ENCODE assay signal across 26 cellular contexts in genomic region chr5:173872887-173873286, GRCh38. TPM values are rescaled to one million over a fixed set of nuclear protein-coding genes. Genes with fewer than 3 reads are reported as not detected.
DNase-seq lines count a peak whose midpoint lies in the region; ATAC-seq, FAIRE-seq and TF ChIP-seq lines count a peak whose summit lies in the region.
"Had no signal": no experiment of that assay in that cellular context is flagged by ENCODE, and none has a peak within 500 bp of the region (broad histone marks: within the 10 kb centered on the region; RNA-seq: fewer than 3 reads in every experiment).

No MANE protein-coding gene starts in this region.

- H2BK120ac ChIP-seq in mesenchymal stem cell (ENCODE audit: low read depth, low read length) = no peak overlapping the region

- DNase-seq in K562 (ENCODE audit: extremely low read depth in 1 of 4, low spot score in 3 of 4) (no peak), left cardiac atrium (no peak), mesenchymal stem cell (no peak), type B pancreatic cell (ENCODE audit: extremely low spot score, unreplicated experiment) (no peak), gastrocnemius medialis (no peak), natural killer cell (no peak), NOMO-1 treated with dmso at 0.1 percent for 144 hours (lab: John Stamatoyannopoulos, UW; ENCODE audit: unreplicated experiment) (no peak)
- DNase-seq in activated CD4-positive, alpha-beta T cell treated with anti-CD3 and anti-CD28 coated beads, Interleukin-2, amount 50 U/mL, for 4 hours = no peak
- DNase-seq: activated CD4-positive, alpha-beta memory T cell treated with anti-CD3 and anti-CD28 coated beads, Interleukin-2, amount 10 ng/mL, durations not matched to agents 7 days and 5 days; activated naive CD4-positive, alpha-beta T cell treated with Interleukin-2 at 50 U/mL for 16 hours; activated T-cell treated with anti-CD3 and anti-CD28 coated beads, Interleukin-2, amount 50 U/mL, for 24 hours; amniotic stem cell; CD8-positive, alpha-beta memory T cell; central memory CD4-positive, alpha-beta T cell; foreskin keratinocyte; IMR-90; naive thymus-derived CD4-positive, alpha-beta T cell; NCI-H1105 treated with DMSO at 0.1 percent for 48 hours; NCI-H2029 treated with DMSO at 0.1 percent for 48 hours; NCI-H446 treated with DMSO at 0.1 percent for 48 hours; NK-92 treated with Interleukin-12 subunit alpha and Interleukin-12 subunit beta, amount 100 ng/mL, for 24 hours; pancreas had no signal

- no TSS peak for BruUV-seq in K562 (replicated peaks; lab: Mats Ljungman, UMichigan)

- no peak overlapping the region for H2BK15ac ChIP-seq in mesenchymal stem cell (ENCODE audit: low read depth, poor library complexity, severe bottlenecking)

- H3K9ac ChIP-seq in K562 (ENCODE audit: insufficient read depth in 1 of 2, low read depth in 2 of 2, low read length in 2 of 2) (peak overlapping the region in 1 of 2 experiments; percentile 39; a peak in 1 of 4 replicates), mesenchymal stem cell (ENCODE audit: low read length) (no peak overlapping the region)

- no peak overlapping the region for H3K18ac ChIP-seq in mesenchymal stem cell (ENCODE audit: low read depth in 1 of 2, low read length in 2 of 2)

- no peak overlapping the region for H3K23ac ChIP-seq in mesenchymal stem cell (ENCODE audit: low read length in 2 of 2)

- POLR2A ChIA-PET in K562 (lab: Yijun Ruan, JAX) = interaction anchor here (0.6 to 0.9 kb wide), 5 partner anchors 9 to 313 kb away, joined by 3 to 4 read pairs (median 3); no protein-coding TSS in a partner anchor

- H2AK5ac ChIP-seq in mesenchymal stem cell (ENCODE audit: low read length, severe bottlenecking) = no peak overlapping the region

- H3K79me2 ChIP-seq in K562 (ENCODE audit: control insufficient read depth, insufficient read depth, low read length) = no peaks in the 10 kb centered on the region

- H3K14ac ChIP-seq in mesenchymal stem cell (ENCODE audit: low read length in 2 of 2) = peak overlapping the region in 1 of 2 experiments; percentile 70

- intact Hi-C loops in K562 (cut with micrococcal nuclease) (no loop called here), left cardiac atrium (cut with DNase I) (no loop called here), gastrocnemius medialis (cut with DNase I; ENCODE audit: low total_unique reads) (no loop called here), natural killer cell (cut with micrococcal nuclease) (no loop called here)

- WGBS in K562 (ENCODE audit: insufficient coverage, low coverage, missing lambda C conversion rate) = 88% methylated on average over 10 of the region's 10 CpGs
- WGBS in mesenchymal stem cell = 95% methylated on average over 8 of the region's 10 CpGs

- H3K27ac ChIP-seq in K562 (ENCODE audit: extremely low read depth, low read depth, low read length) = no peak overlapping the region; the same call in 2 of the 3 replicates
- no peak overlapping the region for H3K27ac ChIP-seq in mesenchymal stem cell (ENCODE audit: low read length, poor library complexity, severe bottlenecking)
- H3K27ac ChIP-seq in gastrocnemius medialis = no peak overlapping the region
- H3K27ac ChIP-seq: foreskin keratinocyte, pancreas, SK-N-MC, thoracic aorta had no signal

- no peak overlapping the region for H4K8ac ChIP-seq in mesenchymal stem cell (ENCODE audit: low read length)

- H2AFZ ChIP-seq in K562 (ENCODE audit: low read depth, low read length) (peak overlapping the region; percentile 90), mesenchymal stem cell (ENCODE audit: low read depth, low read length) (no peak overlapping the region)

- H3K9me3 Mint-ChIP-seq in type B pancreatic cell = peaks cover 10% of the 10 kb centered on the region
- H3K9me3 Mint-ChIP-seq in natural killer cell = no peaks in the 10 kb centered on the region
- H3K9me3 Mint-ChIP-seq: activated CD4-positive, alpha-beta memory T cell treated with anti-CD3 and anti-CD28 coated beads, Interleukin-2, amount 10 ng/mL, durations not matched to agents 7 days and 5 days; activated T-cell treated with anti-CD3 and anti-CD28 coated beads, Interleukin-2, amount 50 U/mL, for 24 hours; CD8-positive, alpha-beta memory T cell had no signal

- no peak for TF ChIP-seq RAD21 in K562 (CRISPR knock-in tag; conservative IDR thresholded peaks at IDR 0.05 in 1 of 2, IDR thresholded peaks at IDR 0.05 in 1 of 2)

- H3K4me1 ChIP-seq in K562 (replicated peaks in 1 of 2; ENCODE audit: control insufficient read depth in 2 of 2, insufficient read depth in 2 of 2, low read length in 2 of 2) = peaks cover 15 to 18% of the 10 kb centered on the region in 2 experiments; a peak in 3 of 5 replicates
- peaks cover 7% of the 10 kb centered on the region for H3K4me1 ChIP-seq in mesenchymal stem cell (ENCODE audit: control insufficient read depth, insufficient read depth, low read depth, low read length)
- H3K4me1 ChIP-seq in gastrocnemius medialis = peaks cover 0 to 7% of the 10 kb centered on the region in 2 donors
- H3K4me1 ChIP-seq: foreskin keratinocyte had no signal

- ATAC-seq in K562 (no peak), left cardiac atrium (peak; percentile 50 to 78), gastrocnemius medialis (no peak), natural killer cell (no peak)
- ATAC-seq: foreskin keratinocyte; naive thymus-derived CD4-positive, alpha-beta T cell had no signal

- H3K4me3 Mint-ChIP-seq in type B pancreatic cell (no peak overlapping the region), natural killer cell (no peak overlapping the region)
- H3K4me3 Mint-ChIP-seq: activated CD4-positive, alpha-beta memory T cell treated with anti-CD3 and anti-CD28 coated beads, Interleukin-2, amount 10 ng/mL, durations not matched to agents 7 days and 5 days; activated T-cell treated with anti-CD3 and anti-CD28 coated beads, Interleukin-2, amount 50 U/mL, for 24 hours; CD8-positive, alpha-beta memory T cell; naive thymus-derived CD4-positive, alpha-beta T cell had no signal

- H3K36me3 ChIP-seq in K562 (ENCODE audit: control insufficient read depth, insufficient read depth, low read length) = no peaks in the 10 kb centered on the region
- H3K36me3 ChIP-seq in mesenchymal stem cell (ENCODE audit: control insufficient read depth in 1 of 2, insufficient read depth in 2 of 2, low read depth in 1 of 2, low read length in 2 of 2) = no peaks in the 10 kb centered on the region
- H3K36me3 ChIP-seq in gastrocnemius medialis = no peaks in the 10 kb centered on the region
- H3K36me3 ChIP-seq: pancreas, thoracic aorta had no signal

- no peaks in the 10 kb centered on the region for H4K20me1 ChIP-seq in K562 (replicated peaks; ENCODE audit: control insufficient read depth, insufficient read depth, low read length)

- FAIRE-seq in K562 (lab: Jason Lieb, UNC) = no peak
- FAIRE-seq: G401.6, GM18507, pancreas had no signal

- H3K27me3 ChIP-seq in K562 (ENCODE audit: control insufficient read depth in 2 of 2, insufficient read depth in 2 of 2, low read length in 2 of 2) = no peaks in the 10 kb centered on the region
- no peaks in the 10 kb centered on the region for H3K27me3 ChIP-seq in mesenchymal stem cell (ENCODE audit: control insufficient read depth in 1 of 2, insufficient read depth in 1 of 2, low read length in 2 of 2)
- H3K27me3 ChIP-seq in gastrocnemius medialis = no peaks in the 10 kb centered on the region
- H3K27me3 ChIP-seq: foreskin keratinocyte, pancreas had no signal

- H2BK12ac ChIP-seq in mesenchymal stem cell (ENCODE audit: low read length in 2 of 2) = peak overlapping the region; percentile 6 to 66

- peak overlapping the region in 1 of 2 experiments; percentile 17 for H3K4ac ChIP-seq in mesenchymal stem cell (ENCODE audit: low read depth in 1 of 2, low read length in 2 of 2)

- H3K4me2 ChIP-seq in K562 (ENCODE audit: insufficient read depth, low read length) (no peak overlapping the region), mesenchymal stem cell (ENCODE audit: low read length, poor library complexity, severe bottlenecking) (no peak overlapping the region)

- H3K27ac Mint-ChIP-seq in type B pancreatic cell (peak overlapping the region; percentile 75), natural killer cell (no peak overlapping the region)
- H3K27ac Mint-ChIP-seq: activated CD4-positive, alpha-beta memory T cell treated with anti-CD3 and anti-CD28 coated beads, Interleukin-2, amount 10 ng/mL, durations not matched to agents 7 days and 5 days; activated T-cell treated with anti-CD3 and anti-CD28 coated beads, Interleukin-2, amount 50 U/mL, for 24 hours had no signal

- in situ Hi-C loops in K562 (cut with MboI) (no loop called here), gastrocnemius medialis (cut with MboI; ENCODE audit: low sequenced_read_pairs in 4 of 4) (no loop called here)

- TF ChIP-seq CTCF in K562 (IDR thresholded peaks at IDR 0.05 in 2 of 3, conservative IDR thresholded peaks at IDR 0.05 in 1 of 3; ENCODE audit: insufficient read depth in 2 of 3, low read depth in 1 of 3, low read length in 3 of 3) = no peak
- no peak for TF ChIP-seq CTCF in type B pancreatic cell (conservative IDR thresholded peaks at IDR 0.05)
- TF ChIP-seq CTCF in gastrocnemius medialis (IDR thresholded peaks at IDR 0.05 in 4 of 5, conservative IDR thresholded peaks at IDR 0.05 in 1 of 5) = no peak
- TF ChIP-seq CTCF in natural killer cell (IDR thresholded peaks at IDR 0.05) = no peak

- CTCF ChIA-PET in K562 (lab: Yijun Ruan, JAX; ENCODE audit: low intra/inter-chr PET ratio) = no interaction called here

- H3K36me3 Mint-ChIP-seq in type B pancreatic cell (no peaks in the 10 kb centered on the region), natural killer cell (no peaks in the 10 kb centered on the region)
- H3K36me3 Mint-ChIP-seq: CD8-positive, alpha-beta memory T cell; naive thymus-derived CD4-positive, alpha-beta T cell had no signal

- no peak overlapping the region for H2BK5ac ChIP-seq in mesenchymal stem cell (ENCODE audit: low read depth, low read length, poor library complexity, severe bottlenecking)

- no peaks in the 10 kb centered on the region for H3K79me1 ChIP-seq in mesenchymal stem cell (replicated peaks; ENCODE audit: low read length, poor library complexity, severe bottlenecking)

- TF ChIP-seq EP300 in K562 (IDR thresholded peaks at IDR 0.05; ENCODE audit: low read length) = no peak

- H3K9me1 ChIP-seq in K562 (ENCODE audit: control insufficient read depth, insufficient read depth, low read length) = no peaks in the 10 kb centered on the region

- TF ChIP-seq POLR2A in K562 (conservative IDR thresholded peaks at IDR 0.05) = no peak
- TF ChIP-seq POLR2A in gastrocnemius medialis (IDR thresholded peaks at IDR 0.05) = no peak

- H3K4me1 Mint-ChIP-seq in type B pancreatic cell (ENCODE audit: unreplicated experiment) (peaks cover 21% of the 10 kb centered on the region), natural killer cell (no peaks in the 10 kb centered on the region)
- H3K4me1 Mint-ChIP-seq: activated CD4-positive, alpha-beta memory T cell treated with anti-CD3 and anti-CD28 coated beads, Interleukin-2, amount 10 ng/mL, durations not matched to agents 7 days and 5 days; CD8-positive, alpha-beta memory T cell had no signal

- peak overlapping the region; percentile 50 for H4K91ac ChIP-seq in mesenchymal stem cell (ENCODE audit: low read length)

- H3K9me3 ChIP-seq in K562 (replicated peaks; ENCODE audit: control insufficient read depth, insufficient read depth, low read depth, low read length) (no peaks in the 10 kb centered on the region), mesenchymal stem cell (ENCODE audit: control insufficient read depth, low read length) (no peaks in the 10 kb centered on the region), gastrocnemius medialis (no peaks in the 10 kb centered on the region)
- H3K9me3 ChIP-seq: pancreas, thoracic aorta had no signal

- H3K4me3 ChIP-seq in K562 (no peak overlapping the region), mesenchymal stem cell (ENCODE audit: insufficient read depth in 1 of 2, low read depth in 1 of 2, low read length in 2 of 2) (no peak overlapping the region), gastrocnemius medialis (no peak overlapping the region)
- H3K4me3 ChIP-seq: pancreas, SK-N-MC, thoracic aorta had no signal

- H3K27me3 Mint-ChIP-seq in type B pancreatic cell (no peaks in the 10 kb centered on the region), natural killer cell (ENCODE audit: low read depth in 2 of 2) (peaks cover 7 to 11% of the 10 kb centered on the region in 2 donors)
- H3K27me3 Mint-ChIP-seq: activated T-cell treated with anti-CD3 and anti-CD28 coated beads, Interleukin-2, amount 50 U/mL, for 24 hours had no signal

RNA-seq across cellular contexts. Expression of gene CPEB4, which starts 15.3 kb away (rescaled TPM):
- 49.3 and 127 TPM in 2 replicates for total RNA-seq in K562 (2011; cell fraction: chromatin; rRNA removed; ENCODE audit: low replicate concordance)
- total RNA-seq in K562 (2011; cell fraction: nucleolus; rRNA removed) = 32.2 and 37.4 TPM in 2 replicates
- total RNA-seq in K562 (2011; cell fraction: nucleoplasm; rRNA removed) = 56.7 and 64.2 TPM in 2 replicates
- total RNA-seq in K562 (2014; rRNA removed) = 9.5 and 10.2 TPM in 2 replicates
- 20.6 and 21.8 TPM in 2 replicates for total RNA-seq in K562 (2014; rRNA removed; fragmentation: Illumina TruSeq; extraction: Trizol)
- total RNA-seq in K562 (2015; rRNA removed; fragmentation: Illumina TruSeq; extraction: Trizol) = 12.0 and 12.4 TPM in 2 replicates
- total RNA-seq in K562 (2021) = 17.7 and 19.7 TPM in 2 replicates
- 17.6 and 21.3 TPM in 2 replicates for polyA plus RNA-seq in K562 (2011; rRNA removed)
- polyA plus RNA-seq in K562 (2011; cell fraction: cytosol; rRNA removed) = 9.8 and 13.5 TPM in 2 replicates
- 33.8 and 38.5 TPM in 2 replicates for polyA plus RNA-seq in K562 (2011; cell fraction: nucleus; rRNA removed)
- polyA plus RNA-seq in K562 (2012) = 11.6 and 13.2 TPM in 2 replicates
- polyA plus RNA-seq in K562 (2014; fragmentation: Illumina TruSeq; extraction: Trizol) = 9.3 and 13.2 TPM in 2 replicates
- polyA plus RNA-seq in K562 (2014; fragmentation: Nextera tagmentation; extraction: Ambion mirVana) = 10 to 100 TPM in 1 of 2 experiments, 1 to 10 TPM in 1; 7.4 to 10.2 TPM
- 11.0 and 12.2 TPM in 2 replicates for polyA plus RNA-seq in K562 (2014; rRNA removed)
- 49.0 and 67.5 TPM in 2 replicates for polyA minus RNA-seq in K562 (2011; rRNA and poly(A)+ RNA removed)
- polyA minus RNA-seq in K562 (2011; cell fraction: cytosol; rRNA and poly(A)+ RNA removed) = 12.2 and 17.7 TPM in 2 replicates
- polyA minus RNA-seq in K562 (2011; cell fraction: nucleus; rRNA and poly(A)+ RNA removed) = 45.2 and 47.7 TPM in 2 replicates
- total RNA-seq in left cardiac atrium = 100 to 1,000 TPM in 1 of 2 donors, 10 to 100 TPM in 1; 73.8 to 178 TPM
- 12.8 TPM for polyA plus RNA-seq in mesenchymal stem cell (2013, experiment 1 of 2)
- 12.4 TPM for polyA plus RNA-seq in mesenchymal stem cell (2013, experiment 2 of 2)
- total RNA-seq in type B pancreatic cell (ENCODE audit: low replicate concordance) = 53.2 and 56.1 TPM in 2 replicates
- 100 to 1,000 TPM in 2 of 4 donors, 10 to 100 TPM in 2; 97.8 to 109 (median 102) TPM for total RNA-seq in gastrocnemius medialis
- total RNA-seq in natural killer cell = 10 to 100 TPM; 44.4 to 60.4 (median 55.1) TPM

Comparison
In these comparisons a context has a peak if more than half of its experiments do, and no peak if none do; other contexts are left out.
1. ATAC-seq: peak in left cardiac atrium (2 of 2); none in K562 (single experiment), gastrocnemius medialis (0 of 2) and natural killer cell (0 of 3).